In the genomic region with DNA sequence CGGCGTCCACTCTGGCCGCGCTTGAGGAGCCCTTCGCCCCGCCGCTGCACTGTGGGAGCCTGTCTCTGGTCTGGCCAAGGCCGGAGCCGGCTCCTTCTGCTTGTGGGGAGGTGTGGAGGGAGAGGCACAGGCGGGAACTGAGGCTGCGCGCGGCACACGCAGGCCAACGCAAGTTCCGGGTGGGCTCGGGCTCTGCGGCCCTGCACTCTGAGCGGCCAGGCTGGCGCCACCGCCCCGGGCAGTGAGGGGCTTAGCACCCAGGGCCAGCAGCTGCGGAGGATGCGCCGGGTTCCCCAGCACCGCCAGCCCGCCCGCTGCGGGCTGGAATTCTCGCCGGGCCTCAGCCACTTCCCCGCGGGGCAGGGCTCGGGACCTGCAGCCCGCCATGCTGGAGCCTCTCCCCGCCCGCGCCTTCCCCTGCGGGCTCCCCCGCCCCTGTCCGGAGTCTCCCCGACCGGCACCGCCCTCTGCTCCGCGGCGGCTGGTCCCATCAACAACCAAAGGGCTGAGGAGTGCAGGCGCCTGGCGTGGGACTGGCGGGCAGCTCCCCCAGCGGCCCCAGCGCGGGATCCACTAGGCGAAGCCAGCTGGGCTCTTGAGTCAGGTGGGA, we compare ENCODE assay signal across 28 cellular contexts.
DNase-seq lines count a peak whose midpoint lies in the region; ATAC-seq, FAIRE-seq and TF ChIP-seq lines count a peak whose summit lies in the region.
"Had no signal": no experiment of that assay in that cellular context is flagged by ENCODE, and none has a peak within 500 bp of the region (broad histone marks: within the 10 kb centered on the region; RNA-seq: fewer than 3 reads in every experiment).

No MANE protein-coding gene starts in this region.

- no peak for TF ChIP-seq EP300 in K562 (IDR thresholded peaks at IDR 0.05; ENCODE audit: low read length)

- H3K4me3 ChIP-seq in right atrium auricular region (no peak overlapping the region), K562 (peak overlapping the region; percentile 42), aorta (ENCODE audit: low read length in 2 of 2) (no peak overlapping the region)
- H3K4me3 ChIP-seq: body of pancreas, gastrocnemius medialis, GM12878, PC-9, skin epidermis had no signal

- intact Hi-C loops in Right ventricle myocardium inferior (cut with DNase I) (no loop called here), K562 (cut with micrococcal nuclease) (no loop called here), aorta (cut with DNase I) (no loop called here)

- DNase-seq in Right ventricle myocardium inferior (ENCODE audit: missing footprints) (peak; percentile 9), right atrium auricular region (ENCODE audit: low spot score) (no peak), K562 (ENCODE audit: extremely low read depth in 1 of 4, low spot score in 3 of 4) (peak; percentile 10 to 70 (median 22)), mesenteric fat pad (ENCODE audit: low spot score) (peak; percentile 87), aorta (peak; percentile 36 to 75), NCI-H2196 (lab: John Stamatoyannopoulos, UW; ENCODE audit: unreplicated experiment) (no peak), DMS53 (lab: John Stamatoyannopoulos, UW) (no peak)
- DNase-seq: activated CD4-positive, alpha-beta T cell treated with anti-CD3 and anti-CD28 coated beads, Interleukin-2, amount 10 ng/mL, durations not matched to agents 7 days and 5 days; activated naive CD8-positive, alpha-beta T cell treated with anti-CD3 and anti-CD28 coated beads, Interleukin-2, amount 10 ng/mL, durations not matched to agents 7 days and 5 days; body of pancreas; DMS79; effector memory CD4-positive, alpha-beta T cell; gastrocnemius medialis; HFFc6; kidney glomerular epithelial cell; NCI-H1105; NCI-H2029; NCI-H446; PC-9; stimulated activated CD4-positive, alpha-beta T cell treated with anti-CD3 and anti-CD28 coated beads, Interleukin-2, amount 100 ng/mL, for 24 hours had no signal

- peak; percentile 57 for TF ChIP-seq POLR2A in K562 (conservative IDR thresholded peaks at IDR 0.05)

- peak overlapping the region; percentile 68 to 84 for H3K9ac ChIP-seq in K562 (ENCODE audit: insufficient read depth in 1 of 2, low read depth in 2 of 2, low read length in 2 of 2)

- H3K27me3 ChIP-seq in right atrium auricular region: no peaks in the 10 kb centered on the region
- no peaks in the 10 kb centered on the region for H3K27me3 ChIP-seq in K562 (ENCODE audit: control insufficient read depth in 2 of 2, insufficient read depth in 2 of 2, low read length in 2 of 2)
- no peaks in the 10 kb centered on the region for H3K27me3 ChIP-seq in aorta (ENCODE audit: control insufficient read depth in 1 of 2, insufficient read depth in 2 of 2, low read length in 1 of 2)
- H3K27me3 ChIP-seq: body of pancreas, gastrocnemius medialis had no signal

- H3K9me1 ChIP-seq in K562 (ENCODE audit: control insufficient read depth, insufficient read depth, low read length): no peaks in the 10 kb centered on the region

- no peak for FAIRE-seq in K562 (lab: Jason Lieb, UNC)
- FAIRE-seq: GM12878 had no signal

- peaks cover 5% of the 10 kb centered on the region; the same call in 1 of the 3 replicates for H3K79me2 ChIP-seq in K562 (ENCODE audit: control insufficient read depth, insufficient read depth, low read length)

- peak overlapping the region; percentile 77 for H2AFZ ChIP-seq in K562 (ENCODE audit: low read depth, low read length)
- H2AFZ ChIP-seq: PC-9 had no signal

- H3K9me3 ChIP-seq in right atrium auricular region (no peaks in the 10 kb centered on the region), K562 (replicated peaks; ENCODE audit: control insufficient read depth, insufficient read depth, low read depth, low read length) (no peaks in the 10 kb centered on the region), aorta (ENCODE audit: control insufficient read depth, low read length) (peaks cover 2% of the 10 kb centered on the region)
- H3K9me3 ChIP-seq: body of pancreas, gastrocnemius medialis had no signal

- H4K20me1 ChIP-seq in K562 (replicated peaks; ENCODE audit: control insufficient read depth, insufficient read depth, low read length): no peaks in the 10 kb centered on the region

- H3K4me1 ChIP-seq in right atrium auricular region: no peaks in the 10 kb centered on the region
- no peaks in the 10 kb centered on the region for H3K4me1 ChIP-seq in K562 (replicated peaks in 1 of 2; ENCODE audit: control insufficient read depth in 2 of 2, insufficient read depth in 2 of 2, low read length in 2 of 2)
- H3K4me1 ChIP-seq in aorta (ENCODE audit: control insufficient read depth in 1 of 2, insufficient read depth in 2 of 2, low read length in 2 of 2): no peaks in the 10 kb centered on the region
- H3K4me1 ChIP-seq: body of pancreas, gastrocnemius medialis had no signal

- ATAC-seq in Right ventricle myocardium inferior (no peak), K562 (peak; percentile 100), aorta (ENCODE audit: low FRiP score) (no peak), GM21723 (IDR thresholded peaks at IDR 0.05; ENCODE audit: unreplicated experiment) (no peak)
- ATAC-seq: activated T-helper 17 cell treated with anti-CD3 and anti-CD28 coated beads, Interleukin-2, amount 50 U/mL, for 72 hours; body of pancreas; esophagus mucosa; gastrocnemius medialis; GM12878; natural killer cell treated with Interleukin-12 subunit alpha and Interleukin-12 subunit beta and Interleukin-15 and Interleukin-18, amount 100 ng/mL, for 72 hours; stimulated activated effector memory CD8-positive, alpha-beta T cell treated with anti-CD3 and anti-CD28 coated beads, Interleukin-12 subunit alpha, Interleukin-12 subunit beta, amount 100 ng/mL, for 72 hours had no signal

- 4% methylated on average over 16 of the region's 54 CpGs for WGBS in K562 (ENCODE audit: insufficient coverage, low coverage, missing lambda C conversion rate)
- 95 to 97% methylated on average over 50 to 54 of the region's 54 CpGs for WGBS in aorta, 2 donors

- H3K4me2 ChIP-seq in K562 (ENCODE audit: insufficient read depth, low read length): peak overlapping the region; percentile 58; the same call in 1 of the 2 replicates
- H3K4me2 ChIP-seq: PC-9 had no signal

- H3K36me3 ChIP-seq in right atrium auricular region (no peaks in the 10 kb centered on the region), K562 (ENCODE audit: control insufficient read depth, insufficient read depth, low read length) (no peaks in the 10 kb centered on the region), aorta (ENCODE audit: control insufficient read depth in 1 of 2, insufficient read depth in 2 of 2, low read length in 1 of 2) (no peaks in the 10 kb centered on the region)
- H3K36me3 ChIP-seq: gastrocnemius medialis had no signal

- POLR2A ChIA-PET in K562 (lab: Yijun Ruan, JAX): no interaction called here

- H3K27ac ChIP-seq in right atrium auricular region: no peak overlapping the region
- peak overlapping the region; percentile 54; the same call in 2 of the 3 replicates for H3K27ac ChIP-seq in K562 (ENCODE audit: extremely low read depth, low read depth, low read length)
- H3K27ac ChIP-seq in aorta (ENCODE audit: low read depth in 1 of 2, low read length in 2 of 2): no peak overlapping the region
- H3K27ac ChIP-seq: body of pancreas, gastrocnemius medialis, PC-9, skin epidermis, VCaP had no signal

- CTCF ChIA-PET in K562 (lab: Yijun Ruan, JAX; ENCODE audit: low intra/inter-chr PET ratio): no interaction called here

- TF ChIP-seq RAD21 in K562 (CRISPR knock-in tag; conservative IDR thresholded peaks at IDR 0.05 in 1 of 2, IDR thresholded peaks at IDR 0.05 in 1 of 2): no peak

- no peak for TF ChIP-seq CTCF in right atrium auricular region (IDR thresholded peaks at IDR 0.05)
- no peak for TF ChIP-seq CTCF in K562 (IDR thresholded peaks at IDR 0.05 in 2 of 3, conservative IDR thresholded peaks at IDR 0.05 in 1 of 3; ENCODE audit: insufficient read depth in 2 of 3, low read depth in 1 of 3, low read length in 3 of 3)

- in situ Hi-C loops in K562 (cut with MboI): no loop called here

- no TSS peak for BruUV-seq in K562 (replicated peaks; lab: Mats Ljungman, UMichigan)

TF ChIP-seq in K562, 482 proteins besides CTCF, POLR2A, EP300 and RAD21 (continues in another document):
- TF ChIP-seq, protein P1, sequence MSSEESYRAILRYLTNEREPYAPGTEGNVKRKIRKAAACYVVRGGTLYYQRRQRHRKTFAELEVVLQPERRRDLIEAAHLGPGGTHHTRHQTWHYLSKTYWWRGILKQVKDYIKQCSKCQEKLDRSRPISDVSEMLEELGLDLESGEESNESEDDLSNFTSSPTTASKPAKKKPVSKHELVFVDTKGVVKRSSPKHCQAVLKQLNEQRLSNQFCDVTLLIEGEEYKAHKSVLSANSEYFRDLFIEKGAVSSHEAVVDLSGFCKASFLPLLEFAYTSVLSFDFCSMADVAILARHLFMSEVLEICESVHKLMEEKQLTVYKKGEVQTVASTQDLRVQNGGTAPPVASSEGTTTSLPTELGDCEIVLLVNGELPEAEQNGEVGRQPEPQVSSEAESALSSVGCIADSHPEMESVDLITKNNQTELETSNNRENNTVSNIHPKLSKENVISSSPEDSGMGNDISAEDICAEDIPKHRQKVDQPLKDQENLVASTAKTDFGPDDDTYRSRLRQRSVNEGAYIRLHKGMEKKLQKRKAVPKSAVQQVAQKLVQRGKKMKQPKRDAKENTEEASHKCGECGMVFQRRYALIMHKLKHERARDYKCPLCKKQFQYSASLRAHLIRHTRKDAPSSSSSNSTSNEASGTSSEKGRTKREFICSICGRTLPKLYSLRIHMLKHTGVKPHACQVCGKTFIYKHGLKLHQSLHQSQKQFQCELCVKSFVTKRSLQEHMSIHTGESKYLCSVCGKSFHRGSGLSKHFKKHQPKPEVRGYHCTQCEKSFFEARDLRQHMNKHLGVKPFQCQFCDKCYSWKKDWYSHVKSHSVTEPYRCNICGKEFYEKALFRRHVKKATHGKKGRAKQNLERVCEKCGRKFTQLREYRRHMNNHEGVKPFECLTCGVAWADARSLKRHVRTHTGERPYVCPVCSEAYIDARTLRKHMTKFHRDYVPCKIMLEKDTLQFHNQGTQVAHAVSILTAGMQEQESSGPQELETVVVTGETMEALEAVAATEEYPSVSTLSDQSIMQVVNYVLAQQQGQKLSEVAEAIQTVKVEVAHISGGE (CRISPR knock-in tag; IDR thresholded peaks at IDR 0.05): 0 out of 6 replicates have a peak, but pooled peaks of 1 of the 3 experiments have one; percentile 23
- TF ChIP-seq HNRNPLL (IDR thresholded peaks at IDR 0.05; ENCODE audit: low read depth, low read length, poor library complexity, severe bottlenecking) (peak; percentile 39), KHSRP (IDR thresholded peaks at IDR 0.05) (no peak), ZFX (CRISPR knock-in tag; IDR thresholded peaks at IDR 0.05) (peak; percentile 92), XRCC3 (IDR thresholded peaks at IDR 0.05) (no peak), RBFOX2 (IDR thresholded peaks at IDR 0.05; ENCODE audit: low read depth, low read length) (peak; percentile 73)

Comparison
In these comparisons a context has a peak if more than half of its experiments do, and no peak if none do; other contexts are left out.
1. DNase-seq: peak in Right ventricle myocardium inferior (single experiment), K562 (4 of 4), mesenteric fat pad (single experiment) and aorta (2 of 2); none in right atrium auricular region (single experiment), NCI-H2196 (single experiment) and DMS53 (single experiment).